1 cellular context compared by ENCODE assay signal in genomic region chr1:93700532-93701469, GRCh38.
TF ChIP-seq lines count a peak whose summit lies in the region.

No MANE protein-coding gene starts in this region.

TF ChIP-seq in HepG2, 621 proteins besides CTCF, POLR2A, EP300 and RAD21:
- TF ChIP-seq ASH2L (IDR thresholded peaks at IDR 0.05; ENCODE audit: insufficient read length, low read depth, low read length) (no peak), ZNF629 (CRISPR knock-in tag; conservative IDR thresholded peaks at IDR 0.05) (0 out of 2 replicates have a peak, but pooled peaks have one; percentile 35), ZNF768 (CRISPR knock-in tag; IDR thresholded peaks at IDR 0.05) (peak; percentile 88)
